13 cellular contexts compared by ENCODE assay signal in the genomic region with DNA sequence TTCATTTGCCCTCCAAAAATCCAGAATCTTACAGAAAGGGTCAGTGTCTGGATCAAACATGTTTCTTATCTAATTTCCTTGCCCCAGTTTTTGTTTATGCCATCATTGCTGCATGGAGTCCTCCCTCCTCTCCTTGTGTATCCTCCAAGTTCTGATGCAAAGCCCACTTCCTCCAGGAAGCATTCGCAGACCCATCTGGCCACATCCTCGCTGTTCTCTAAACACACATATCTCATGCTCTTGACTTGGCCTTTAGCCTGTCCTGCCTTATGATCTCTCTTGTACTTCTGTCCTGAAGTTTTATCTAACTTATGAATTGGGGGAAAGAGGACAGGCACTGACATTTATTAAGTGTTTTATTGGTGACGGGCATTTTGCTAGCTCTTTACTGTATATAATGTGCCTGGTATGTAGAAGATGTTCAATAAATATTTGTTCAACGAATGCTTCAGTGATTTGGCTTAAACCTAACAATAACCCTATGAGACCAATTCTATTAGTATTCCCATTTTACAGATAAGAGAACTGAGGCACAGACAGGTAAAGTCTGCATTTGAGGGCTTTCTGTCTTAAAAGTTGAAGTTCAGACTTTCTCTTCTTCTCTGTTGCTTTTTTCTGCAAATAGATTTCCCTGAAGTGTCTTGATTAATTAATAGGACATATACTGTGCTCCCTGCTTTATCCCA. TPM values are rescaled to one million over a fixed set of nuclear protein-coding genes. Genes with fewer than 3 reads are reported as not detected.
DNase-seq lines count a peak whose midpoint lies in the region; ATAC-seq, FAIRE-seq and TF ChIP-seq lines count a peak whose summit lies in the region.
"Had no signal": no experiment of that assay in that cellular context is flagged by ENCODE, and none has a peak within 500 bp of the region (broad histone marks: within the 10 kb centered on the region; RNA-seq: fewer than 3 reads in every experiment).

No MANE protein-coding gene starts in this region.

- peak overlapping the region; percentile 87 for H3K4me2 ChIP-seq in OCI-LY3 (ENCODE audit: low read length)
- H3K4me2 ChIP-seq in H1 (ENCODE audit: insufficient read depth in 1 of 2, low read depth in 2 of 2, low read length in 2 of 2), result no peak overlapping the region

- no peak overlapping the region for H3K9ac ChIP-seq in OCI-LY3 (ENCODE audit: low read length)
- H3K9ac ChIP-seq in H1 (replicated peaks in 1 of 4; ENCODE audit: extremely low read depth in 1 of 4, low read depth in 3 of 4, low read length in 3 of 4), result no peak overlapping the region
- no peak overlapping the region for H3K9ac ChIP-seq in rectal smooth muscle tissue (ENCODE audit: low read length)

- H3K27me3 Mint-ChIP-seq in CD8-positive, alpha-beta T cell (ENCODE audit: low read depth), result no peaks in the 10 kb centered on the region

- no peak overlapping the region for H3K4me3 ChIP-seq in CD8-positive, alpha-beta T cell (ENCODE audit: low read depth, low read length)
- H3K4me3 ChIP-seq in OCI-LY3 (ENCODE audit: low read length) (0 out of 2 replicates have a peak overlapping the region, but pooled peaks have one; percentile 8), H1 (ENCODE audit: extremely low read depth in 1 of 4, insufficient read depth in 2 of 4, low read depth in 3 of 4, low read length in 4 of 4) (no peak overlapping the region), rectal smooth muscle tissue (ENCODE audit: low read length) (no peak overlapping the region)
- H3K4me3 ChIP-seq: ovary had no signal

- ATAC-seq in CD8-positive, alpha-beta T cell, result peak; percentile 32
- no peak for ATAC-seq in HG02610 (IDR thresholded peaks at IDR 0.05; ENCODE audit: unreplicated experiment)

- no peak for TF ChIP-seq POLR2A in H1 (IDR thresholded peaks at IDR 0.05; ENCODE audit: control extremely low read depth in 1 of 2, low read depth in 2 of 2, low read length in 2 of 2)

- peaks cover 62% of the 10 kb centered on the region for H3K4me1 Mint-ChIP-seq in CD8-positive, alpha-beta T cell (ENCODE audit: low read depth)

- CTCF ChIA-PET in CD8-positive, alpha-beta T cell (lab: Charles Lee), result interaction anchor here (0.6 to 2.0 kb wide), 2 partner anchors 33 to 38 kb away, joined by 5 to 13 read pairs; no protein-coding TSS in a partner anchor
- CTCF ChIA-PET in H1 (lab: Charles Lee; ENCODE audit: partially characterized antibody), result interaction anchor here (0.5 to 0.6 kb wide), 2 partner anchors 8 to 60 kb away, joined by 3 read pairs; no protein-coding TSS in a partner anchor

- H4K20me1 ChIP-seq in OCI-LY3 (ENCODE audit: insufficient read depth, low read length) (no peaks in the 10 kb centered on the region), H1 (replicated peaks in 1 of 2; ENCODE audit: control insufficient read depth in 1 of 2, insufficient read depth in 2 of 2, low read length in 2 of 2) (no peaks in the 10 kb centered on the region)

- no peak overlapping the region for H4K91ac ChIP-seq in H1 (replicated peaks; ENCODE audit: insufficient read length, low read length)

- H3K27ac Mint-ChIP-seq in CD8-positive, alpha-beta T cell, result peak overlapping the region; percentile 43

- no peak overlapping the region for H2BK120ac ChIP-seq in H1 (replicated peaks; ENCODE audit: low read depth, low read length)

- H3K79me2 ChIP-seq in OCI-LY3 (ENCODE audit: low read length), result no peaks in the 10 kb centered on the region
- no peaks in the 10 kb centered on the region for H3K79me2 ChIP-seq in H1 (ENCODE audit: control insufficient read depth in 1 of 2, insufficient read depth in 2 of 2, low read length in 2 of 2)

- peaks cover 55% of the 10 kb centered on the region for H3K4me1 ChIP-seq in CD8-positive, alpha-beta T cell (ENCODE audit: insufficient read depth, low read length)
- H3K4me1 ChIP-seq in OCI-LY3 (ENCODE audit: low read length) (peaks cover 42% of the 10 kb centered on the region), H1 (replicated peaks in 1 of 4; ENCODE audit: control insufficient read depth in 3 of 4, insufficient read depth in 4 of 4, low read length in 3 of 4) (peaks cover 2 to 6% (median 3%) of the 10 kb centered on the region in 4 experiments; a peak in 4 of 7 replicates), rectal smooth muscle tissue (ENCODE audit: control insufficient read depth, insufficient read depth, low read length) (peaks cover 31% of the 10 kb centered on the region)

- POLR2A ChIA-PET in CD8-positive, alpha-beta T cell (lab: Charles Lee), result interaction anchor here (3.8 kb wide), 1 partner anchor 15 kb away, joined by 20 read pairs; no protein-coding TSS in a partner anchor
- POLR2A ChIA-PET in H1 (lab: Charles Lee; ENCODE audit: partially characterized antibody), result interaction anchor here (0.7 to 15.7 kb wide), 3 partner anchors 10 to 22 kb away, joined by 3 to 283 read pairs (median 6); a partner anchor contains a TSS

- H2AFZ ChIP-seq in OCI-LY3 (ENCODE audit: low read depth, low read length) (no peak overlapping the region), H1 (ENCODE audit: low read length) (0 out of 2 replicates have a peak overlapping the region, but pooled peaks have one; percentile 54)

- no peak for FAIRE-seq in H1 (lab: Jason Lieb, UNC)
- FAIRE-seq: frontal cortex had no signal

- no peaks in the 10 kb centered on the region for H3K9me3 Mint-ChIP-seq in CD8-positive, alpha-beta T cell

- H3K23ac ChIP-seq in H1 (ENCODE audit: insufficient read length), result no peak overlapping the region

- no peak overlapping the region for H3K14ac ChIP-seq in H1 (ENCODE audit: insufficient read length)

- no peak overlapping the region for H2BK20ac ChIP-seq in H1 (ENCODE audit: low read length)

- intact Hi-C loops in CD8-positive, alpha-beta T cell (cut with DNase I, micrococcal nuclease), result loop anchor here in 1 of 2 experiments (5.0 kb wide), 1 partner anchor 34 kb away; no protein-coding TSS in a partner anchor

- TF ChIP-seq EP300 in H1 (IDR thresholded peaks at IDR 0.05; ENCODE audit: borderline replicate concordance in 1 of 2, low read depth in 2 of 2, low read length in 2 of 2), result no peak

- no peak overlapping the region for H2BK5ac ChIP-seq in H1 (ENCODE audit: low read depth, low read length)

- no peak for TF ChIP-seq CTCF in CD8-positive, alpha-beta T cell (IDR thresholded peaks at IDR 0.05)
- no peak for TF ChIP-seq CTCF in OCI-LY3 (IDR thresholded peaks at IDR 0.05; ENCODE audit: low read depth, low read length)
- no peak for TF ChIP-seq CTCF in H1 (IDR thresholded peaks at IDR 0.05; ENCODE audit: control extremely low read depth in 1 of 3, insufficient read depth in 1 of 3, low read depth in 1 of 3, low read length in 3 of 3)

- no peaks in the 10 kb centered on the region for H3K79me1 ChIP-seq in H1 (ENCODE audit: low read depth, low read length)

- no peak overlapping the region for H2BK15ac ChIP-seq in H1 (ENCODE audit: low read length)

- H3K23me2 ChIP-seq in H1 (ENCODE audit: low read depth, low read length), result no peaks in the 10 kb centered on the region

- 93% methylated on average over 4 of the region's 4 CpGs; no CpG with 5 or more reads in 1 of the 2 experiments for WGBS in H1 (ENCODE audit: extremely low coverage in 1 of 2, insufficient coverage in 1 of 2, insufficient read length in 1 of 2, insufficient replicate concordance in 2 of 2, low coverage in 1 of 2, low lambda C conversion rate in 2 of 2, missing lambda C conversion rate in 1 of 2), 2 experiments

- no peak overlapping the region for H4K8ac ChIP-seq in H1 (ENCODE audit: extremely low read depth, insufficient read depth, low read length)

- no peak for DNase-seq in CD8-positive, alpha-beta T cell
- DNase-seq in H1 (ENCODE audit: low read depth in 1 of 2, low spot score in 2 of 2), result no peak
- DNase-seq in mucosa of gallbladder (ENCODE audit: low spot score), result no peak
- DNase-seq in NCI-H446 (lab: John Stamatoyannopoulos, UW), result no peak
- no peak for DNase-seq in stimulated activated naive CD4-positive, alpha-beta T cell treated with Interleukin-2 at 50 U/mL for 16 hours (lab: John Stamatoyannopoulos, UW)
- DNase-seq: amniotic stem cell, NCI-H1105, ovary, SW 1271 had no signal

- no peak overlapping the region for H3K56ac ChIP-seq in H1 (replicated peaks; ENCODE audit: insufficient read length, low read depth, low read length)

- no peaks in the 10 kb centered on the region for H3K36me3 ChIP-seq in CD8-positive, alpha-beta T cell (ENCODE audit: insufficient read depth, low read length)
- H3K36me3 ChIP-seq in OCI-LY3 (replicated peaks; ENCODE audit: low read depth, low read length) (no peaks in the 10 kb centered on the region), H1 (ENCODE audit: control insufficient read depth in 2 of 4, insufficient read depth in 4 of 4, low read length in 3 of 4) (no peaks in the 10 kb centered on the region), rectal smooth muscle tissue (ENCODE audit: control insufficient read depth, insufficient read depth, low read length) (no peaks in the 10 kb centered on the region)
- H3K36me3 ChIP-seq: ovary had no signal

- no peak overlapping the region for H2BK12ac ChIP-seq in H1 (ENCODE audit: low read depth, low read length)

- peak overlapping the region; percentile 6 for H3K4me3 Mint-ChIP-seq in CD8-positive, alpha-beta T cell

- no peak for TF ChIP-seq RAD21 in H1 (IDR thresholded peaks at IDR 0.05 in 1 of 2, conservative IDR thresholded peaks at IDR 0.05 in 1 of 2; ENCODE audit: low read depth in 2 of 2, low read length in 2 of 2)

- H3K9me3 ChIP-seq in CD8-positive, alpha-beta T cell (ENCODE audit: low read length), result no peaks in the 10 kb centered on the region
- H3K9me3 ChIP-seq in OCI-LY3 (ENCODE audit: insufficient read depth, low read length), result no peaks in the 10 kb centered on the region
- no peaks in the 10 kb centered on the region for H3K9me3 ChIP-seq in H1 (ENCODE audit: insufficient read depth in 2 of 2, low read depth in 1 of 2, low read length in 1 of 2)
- H3K9me3 ChIP-seq: ovary had no signal

- H3K4ac ChIP-seq in H1 (replicated peaks; ENCODE audit: insufficient read length, low read depth, low read length), result no peak overlapping the region

- H3K18ac ChIP-seq in H1 (ENCODE audit: extremely low read depth, low read length), result no peak overlapping the region

- H3K27me3 ChIP-seq in CD8-positive, alpha-beta T cell (ENCODE audit: insufficient read depth, low read length), result no peaks in the 10 kb centered on the region
- no peaks in the 10 kb centered on the region for H3K27me3 ChIP-seq in OCI-LY3 (ENCODE audit: low read depth, low read length)
- no peaks in the 10 kb centered on the region for H3K27me3 ChIP-seq in H1 (replicated peaks in 1 of 4; ENCODE audit: control insufficient read depth in 3 of 4, extremely low read depth in 1 of 4, insufficient read depth in 3 of 4, low read length in 3 of 4)
- H3K27me3 ChIP-seq in rectal smooth muscle tissue (ENCODE audit: control insufficient read depth, insufficient read depth, low read length), result no peaks in the 10 kb centered on the region
- H3K27me3 ChIP-seq: ovary had no signal

- no peak overlapping the region for H4K5ac ChIP-seq in H1 (ENCODE audit: insufficient read length, low read depth, low read length)

- H2AK5ac ChIP-seq in H1 (ENCODE audit: low read depth, low read length), result no peak overlapping the region

- no peaks in the 10 kb centered on the region for H3K36me3 Mint-ChIP-seq in CD8-positive, alpha-beta T cell

- H3K27ac ChIP-seq in CD8-positive, alpha-beta T cell (ENCODE audit: low read depth, low read length), result no peak overlapping the region
- H3K27ac ChIP-seq in OCI-LY3 (ENCODE audit: low read length) (no peak overlapping the region; the same call in 1 of the 2 replicates), H1 (ENCODE audit: low read depth, low read length) (no peak overlapping the region), rectal smooth muscle tissue (ENCODE audit: low read depth, low read length) (peak overlapping the region; percentile 68)

RNA-seq across cellular contexts. Expression of a gene that starts 19.2 kb away (rescaled TPM):
- 10 to 100 TPM; 44.2 to 48.1 TPM for total RNA-seq in CD8-positive, alpha-beta T cell
- total RNA-seq in H1 (2021; fragmentation: NEBNext Ultra II Directional; extraction: Animal tissue kit (Norgen Biotek cat#: 25700)), result 240 and 252 TPM in 2 replicates
- 304 and 490 TPM in 2 replicates for polyA plus RNA-seq in H1 (2011; rRNA removed)
- polyA plus RNA-seq in H1 (2011; cell fraction: cytosol; rRNA removed), result 310 TPM
- polyA plus RNA-seq in H1 (2011; cell fraction: nucleus; rRNA removed), result 192 TPM
- polyA plus RNA-seq in H1 (2012, experiment 1 of 2), result 135 to 194 TPM (median 157 TPM) in 4 replicates
- polyA plus RNA-seq in H1 (2012, experiment 2 of 2), result 300 TPM
- 260 TPM for polyA plus RNA-seq in H1 (2013, experiment 1 of 2)
- polyA plus RNA-seq in H1 (2013, experiment 2 of 2), result 250 TPM
- polyA minus RNA-seq in H1 (2011; rRNA and poly(A)+ RNA removed), result 30.4 and 61.8 TPM in 2 replicates
- 97.4 TPM for polyA minus RNA-seq in H1 (2011; cell fraction: cytosol; rRNA and poly(A)+ RNA removed)
- 104 TPM for polyA minus RNA-seq in H1 (2011; cell fraction: nucleus; rRNA and poly(A)+ RNA removed)
- 48.9 TPM for total RNA-seq in mucosa of gallbladder

RNA-seq across cellular contexts. Expression of a gene that starts 47.4 kb away (rescaled TPM):
- under 1 TPM; 0.19 to 0.38 TPM for total RNA-seq in CD8-positive, alpha-beta T cell
- 6.1 and 7.0 TPM in 2 replicates for total RNA-seq in H1 (2021; fragmentation: NEBNext Ultra II Directional; extraction: Animal tissue kit (Norgen Biotek cat#: 25700))
- polyA plus RNA-seq in H1 (2011; rRNA removed), result 1.8 and 2.3 TPM in 2 replicates
- polyA plus RNA-seq in H1 (2011; cell fraction: cytosol; rRNA removed), result 1.8 TPM
- 2.4 TPM for polyA plus RNA-seq in H1 (2011; cell fraction: nucleus; rRNA removed)
- 3.9 to 5.3 TPM (median 4.1 TPM) in 4 replicates for polyA plus RNA-seq in H1 (2012, experiment 1 of 2)
- 3.4 TPM for polyA plus RNA-seq in H1 (2012, experiment 2 of 2)
- 3.1 TPM for polyA plus RNA-seq in H1 (2013, experiment 1 of 2)
- 2.9 TPM for polyA plus RNA-seq in H1 (2013, experiment 2 of 2)
- polyA minus RNA-seq in H1 (2011; rRNA and poly(A)+ RNA removed), result 3.2 and 4.8 TPM in 2 replicates
- 2.7 TPM for polyA minus RNA-seq in H1 (2011; cell fraction: cytosol; rRNA and poly(A)+ RNA removed)
- 3.8 TPM for polyA minus RNA-seq in H1 (2011; cell fraction: nucleus; rRNA and poly(A)+ RNA removed)
- total RNA-seq in mucosa of gallbladder, result 0.46 TPM
